ENCODE assay signal across 8 cellular contexts in the genomic region with DNA sequence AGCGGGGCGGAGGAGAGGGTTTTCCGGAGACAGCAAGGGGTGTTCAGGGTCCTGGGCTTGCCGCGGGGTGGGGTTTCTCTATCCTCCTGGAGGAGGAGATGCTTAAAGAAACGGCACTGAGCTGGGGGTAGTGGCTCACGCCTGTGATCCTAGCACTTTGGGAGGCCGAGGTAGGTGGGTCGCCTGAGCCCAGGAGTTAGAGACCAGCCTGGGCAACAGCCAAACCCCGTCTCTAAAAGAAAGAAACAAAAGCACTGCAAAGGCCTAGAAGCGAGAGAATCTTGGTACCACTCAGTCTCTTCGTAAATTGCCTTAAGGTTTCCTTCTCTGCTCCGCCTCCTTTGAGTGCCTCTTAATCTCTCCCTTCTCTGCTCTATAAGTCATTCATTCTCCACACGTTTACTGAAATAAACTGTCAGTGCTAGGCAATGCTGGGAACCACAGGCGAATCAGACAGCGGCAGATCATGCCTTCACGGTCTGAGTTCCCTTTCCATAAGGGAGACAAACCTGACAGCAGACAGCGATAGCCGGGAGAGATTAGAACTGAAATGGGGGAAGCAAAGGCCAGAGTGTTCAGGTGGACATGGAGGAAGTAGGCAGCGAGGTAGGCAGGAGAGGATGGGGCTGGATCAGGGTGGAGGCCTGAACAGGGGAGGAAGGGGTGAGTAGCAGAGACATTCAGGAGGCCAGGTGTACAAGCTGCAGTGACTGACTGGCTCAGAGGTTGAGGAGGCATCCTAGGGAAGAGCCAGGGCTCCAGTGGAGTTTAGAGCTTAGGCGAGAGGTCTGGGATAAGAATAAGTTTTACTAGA. TPM values are rescaled to one million over a fixed set of nuclear protein-coding genes. Genes with fewer than 3 reads are reported as not detected.
DNase-seq lines count a peak whose midpoint lies in the region; ATAC-seq and TF ChIP-seq lines count a peak whose summit lies in the region.

No MANE protein-coding gene starts in this region.

- no peak for ATAC-seq in gastroesophageal sphincter

- peak overlapping the region; percentile 100 for H3K4me2 ChIP-seq in GM23248 (ENCODE audit: unreplicated experiment)
- peak overlapping the region; percentile 89 for H3K4me2 ChIP-seq in skeletal muscle satellite cell (ENCODE audit: low read length)

- in situ Hi-C loops in GM23248 (cut with MboI) = no loop called here

- no peak for TF ChIP-seq EP300 in gastroesophageal sphincter (IDR thresholded peaks at IDR 0.05)

- peaks cover 33% of the 10 kb centered on the region for H3K79me2 ChIP-seq in GM23248 (ENCODE audit: insufficient read depth)

- H3K9me3 ChIP-seq in GM23248 (ENCODE audit: low read depth) (no peaks in the 10 kb centered on the region), gastroesophageal sphincter (no peaks in the 10 kb centered on the region), skeletal muscle satellite cell (replicated peaks; ENCODE audit: low read length) (no peaks in the 10 kb centered on the region)

- no peak for TF ChIP-seq POLR2A in gastroesophageal sphincter (IDR thresholded peaks at IDR 0.05)

- H3K27ac ChIP-seq in GM23248 = peak overlapping the region; percentile 31; the same call in 1 of the 2 replicates
- H3K27ac ChIP-seq in VCaP = peak overlapping the region; percentile 94
- peak overlapping the region; percentile 81 to 91 (median 84) for H3K27ac ChIP-seq in gastroesophageal sphincter

- 0 out of 2 replicates have a peak, but pooled peaks cover 8% of the 10 kb centered on the region for H3K4me1 ChIP-seq in GM23248 (ENCODE audit: insufficient read depth)
- peaks cover 3 to 34% (median 14%) of the 10 kb centered on the region in 3 donors for H3K4me1 ChIP-seq in gastroesophageal sphincter
- H3K4me1 ChIP-seq in skeletal muscle satellite cell (ENCODE audit: control insufficient read depth, insufficient read depth, low read length) = peaks cover 15% of the 10 kb centered on the region

- peak overlapping the region; percentile 87 for H3K4me3 ChIP-seq in GM23248
- H3K4me3 ChIP-seq in gastroesophageal sphincter = peak overlapping the region; percentile 62 to 89
- H3K4me3 ChIP-seq in skeletal muscle satellite cell (ENCODE audit: low read length) = peak overlapping the region; percentile 83

- no peaks in the 10 kb centered on the region for H4K20me1 ChIP-seq in GM23248 (ENCODE audit: insufficient read depth)

- WGBS in GM23248 (ENCODE audit: low coverage in 1 of 2, low lambda C conversion rate in 2 of 2, missing lambda C conversion rate in 2 of 2), 2 experiments = 11 to 14% methylated on average over 21 of the region's 21 CpGs
- WGBS in gastroesophageal sphincter (ENCODE audit: low coverage in 1 of 2), 2 donors = 15 to 18% methylated on average over 12 to 19 of the region's 21 CpGs

- H3K27me3 ChIP-seq in GM23248 (replicated peaks; ENCODE audit: insufficient read depth) (no peaks in the 10 kb centered on the region), gastroesophageal sphincter (no peaks in the 10 kb centered on the region), skeletal muscle satellite cell (ENCODE audit: control insufficient read depth, insufficient read depth, low read length) (no peaks in the 10 kb centered on the region)

- H3K36me3 ChIP-seq in GM23248 (ENCODE audit: low read depth) (peaks cover 15% of the 10 kb centered on the region), gastroesophageal sphincter (peaks cover 0 to 43% of the 10 kb centered on the region in 2 donors), skeletal muscle satellite cell (ENCODE audit: insufficient read depth, low read length) (peaks cover 31% of the 10 kb centered on the region)

- DNase-seq in GM23248 = peak; percentile 36
- DNase-seq in stimulated activated CD4-positive, alpha-beta T cell treated with anti-CD3 and anti-CD28 coated beads, Interleukin-15, amount 100 ng/mL, for 24 hours = no peak
- no peak for DNase-seq in GM19240 (ENCODE audit: insufficient read length, low spot score)
- no peak for DNase-seq in epidermal melanocyte (ENCODE audit: insufficient read length, low spot score)
- DNase-seq in SKM-1 treated with dmso at 0.1 percent for 144 hours (lab: John Stamatoyannopoulos, UW; ENCODE audit: unreplicated experiment) = no peak

- peak overlapping the region; percentile 95 for H2AFZ ChIP-seq in GM23248

- H3K9ac ChIP-seq in GM23248 (peak overlapping the region; percentile 94), skeletal muscle satellite cell (ENCODE audit: low read depth, low read length) (peak overlapping the region; percentile 96)

- TF ChIP-seq CTCF in VCaP (conservative IDR thresholded peaks at IDR 0.05) (no peak), gastroesophageal sphincter (IDR thresholded peaks at IDR 0.05) (no peak)

- no peaks in the 10 kb centered on the region for H3F3A ChIP-seq in GM23248 (ENCODE audit: insufficient read depth)

- H3K9me2 ChIP-seq in GM23248 (ENCODE audit: insufficient read depth) = no peaks in the 10 kb centered on the region

RNA-seq across cellular contexts. Expression of a gene that starts 0.6 kb away (rescaled TPM):
- total RNA-seq in GM23248 (2014; rRNA removed; shearing (Covaris generic)) = 270 and 295 TPM in 2 replicates
- 143 and 151 TPM in 2 replicates for polyA plus RNA-seq in GM23248 (2016; fragmentation: Nextera tagmentation; extraction: Ambion mirVana)
- 100 to 1,000 TPM; 392 to 489 (median 414) TPM for total RNA-seq in gastroesophageal sphincter
- 591 and 1,054 TPM in 2 replicates for total RNA-seq in skeletal muscle satellite cell (2012; rRNA removed)

RNA-seq across cellular contexts. Expression of a gene that starts 1.8 kb away (rescaled TPM):
- total RNA-seq in GM23248 (2014; rRNA removed; shearing (Covaris generic)) = not detected in 2 replicates
- polyA plus RNA-seq in GM23248 (2016; fragmentation: Nextera tagmentation; extraction: Ambion mirVana) = 0.63 and 1.0 TPM in 2 replicates
- total RNA-seq in gastroesophageal sphincter = 10 to 100 TPM in 1 of 4 donors, 1 to 10 TPM in 2, under 1 TPM in 1; 0.62 to 16.1 (median 3.1) TPM
- 0.25 TPM in 1 of 2 replicates, not detected in the other for total RNA-seq in skeletal muscle satellite cell (2012; rRNA removed)

RNA-seq across cellular contexts. Expression of a gene that starts 27.9 kb away (rescaled TPM):
- total RNA-seq in GM23248 (2014; rRNA removed; shearing (Covaris generic)) = 467 and 477 TPM in 2 replicates
- 84.6 and 85.7 TPM in 2 replicates for polyA plus RNA-seq in GM23248 (2016; fragmentation: Nextera tagmentation; extraction: Ambion mirVana)
- total RNA-seq in gastroesophageal sphincter = 100 to 1,000 TPM; 337 to 938 (median 507) TPM
- total RNA-seq in skeletal muscle satellite cell (2012; rRNA removed) = 162 and 238 TPM in 2 replicates

Comparison
In these comparisons a context has a peak if more than half of its experiments do, and no peak if none do; other contexts are left out.
1. H3K27ac ChIP-seq: peak in every context shown above with its lines; median percentile 94 in VCaP; 84 in gastroesophageal sphincter; 31 in GM23248.